27 cellular contexts compared by ENCODE assay signal in the genomic region with DNA sequence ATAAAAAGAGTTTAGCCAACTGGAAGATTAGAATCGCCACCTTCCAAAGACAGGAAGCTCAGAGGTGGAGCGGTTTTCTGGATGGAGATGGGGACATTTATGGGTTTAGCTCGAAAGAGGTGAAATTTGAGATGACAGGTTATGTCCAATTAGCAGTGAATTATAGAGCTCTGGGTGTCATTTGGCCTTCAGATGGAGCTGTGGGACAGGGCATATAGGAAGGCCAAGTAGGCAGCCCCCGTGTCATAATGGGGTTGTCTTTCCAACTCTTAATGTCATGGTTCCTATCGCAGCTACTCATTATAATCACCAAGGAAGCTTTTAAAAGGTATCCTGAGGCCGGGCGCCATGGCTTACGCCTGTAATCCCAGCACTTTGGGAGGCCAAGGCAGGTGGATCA. TPM values are rescaled to one million over a fixed set of nuclear protein-coding genes. Genes with fewer than 3 reads are reported as not detected.
DNase-seq lines count a peak whose midpoint lies in the region; ATAC-seq and TF ChIP-seq lines count a peak whose summit lies in the region.
"Had no signal": no experiment of that assay in that cellular context is flagged by ENCODE, and none has a peak within 500 bp of the region (broad histone marks: within the 10 kb centered on the region; RNA-seq: fewer than 3 reads in every experiment).

No MANE protein-coding gene starts in this region.

- H2AFZ ChIP-seq in OCI-LY7 (ENCODE audit: low read length): no peak overlapping the region

- peaks cover 5% of the 10 kb centered on the region for H3K36me3 Mint-ChIP-seq in endothelial cell (ENCODE audit: low read depth, unreplicated experiment)
- H3K36me3 Mint-ChIP-seq: CD4-positive, alpha-beta memory T cell; natural killer cell treated with Interleukin-12 subunit alpha and Interleukin-12 subunit beta and Interleukin-15 and Interleukin-18, amount 100 ng/mL, for 72 hours; stimulated activated effector memory CD8-positive, alpha-beta T cell treated with anti-CD3 and anti-CD28 coated beads, Interleukin-12 subunit alpha, Interleukin-12 subunit beta, amount 100 ng/mL, for 72 hours had no signal

- TF ChIP-seq CTCF in OCI-LY7 (conservative IDR thresholded peaks at IDR 0.05; ENCODE audit: low read length) (0 out of 2 replicates have a peak, but pooled peaks have one; percentile 14), choroid plexus epithelial cell (conservative IDR thresholded peaks at IDR 0.05; ENCODE audit: low read depth, low read length) (peak; percentile 8), endothelial cell (IDR thresholded peaks at IDR 0.05; ENCODE audit: unreplicated experiment) (no peak)

- no peaks in the 10 kb centered on the region for H3K4me1 ChIP-seq in OCI-LY7 (ENCODE audit: insufficient read depth, low read length, poor library complexity, severe bottlenecking)
- H3K4me1 ChIP-seq: SJCRH30, spleen had no signal

- no peak overlapping the region for H3K4me2 ChIP-seq in OCI-LY7 (ENCODE audit: low read length)
- H3K4me2 ChIP-seq: KMS-11 had no signal

- H3K27ac ChIP-seq in OCI-LY7 (ENCODE audit: low read depth, low read length, poor library complexity, severe bottlenecking): no peak overlapping the region
- H3K27ac ChIP-seq: GM23248, KMS-11, Peyer's patch, SJCRH30, spleen had no signal

- CTCF ChIA-PET in HEK293T (lab: Yijun Ruan, JAX): interaction anchor here (0.7 to 1.0 kb wide), 2 partner anchors 160 to 195 kb away, joined by 3 read pairs; no protein-coding TSS in a partner anchor
- CTCF ChIA-PET in OCI-LY7 (lab: Charles Lee; ENCODE audit: unreplicated experiment): no interaction called here

- POLR2A ChIA-PET in HEK293T (lab: Yijun Ruan, JAX): no interaction called here
- POLR2A ChIA-PET in OCI-LY7 (lab: Charles Lee): interaction anchor here (0.6 to 1.2 kb wide), 4 partner anchors 8 to 11 kb away, joined by 3 to 6 read pairs (median 4); no protein-coding TSS in a partner anchor

- peaks cover 2% of the 10 kb centered on the region for H3K27me3 Mint-ChIP-seq in endothelial cell (ENCODE audit: unreplicated experiment)
- no peaks in the 10 kb centered on the region for H3K27me3 Mint-ChIP-seq in stimulated activated naive CD8-positive, alpha-beta T cell treated with anti-CD3 and anti-CD28 coated beads, Interleukin-15, amount 100 ng/mL, for 72 hours
- H3K27me3 Mint-ChIP-seq: CD4-positive, alpha-beta memory T cell had no signal

- no peak overlapping the region for H3K4me3 Mint-ChIP-seq in endothelial cell (ENCODE audit: unreplicated experiment)
- H3K4me3 Mint-ChIP-seq in stimulated activated naive CD8-positive, alpha-beta T cell treated with anti-CD3 and anti-CD28 coated beads, Interleukin-15, amount 100 ng/mL, for 72 hours: no peak overlapping the region
- H3K4me3 Mint-ChIP-seq: CD4-positive, alpha-beta memory T cell; natural killer cell treated with Interleukin-12 subunit alpha and Interleukin-12 subunit beta and Interleukin-15 and Interleukin-18, amount 100 ng/mL, for 72 hours; stimulated activated effector memory CD8-positive, alpha-beta T cell treated with anti-CD3 and anti-CD28 coated beads, Interleukin-12 subunit alpha, Interleukin-12 subunit beta, amount 100 ng/mL, for 72 hours; T-helper 1 cell treated with Interleukin-12 subunit alpha and Interleukin-12 subunit beta and Interleukin-4 antibody, amounts not matched to agents 30 μg/mL and 1 μg/mL, for 36 hours had no signal

- no peaks in the 10 kb centered on the region for H3K79me2 ChIP-seq in OCI-LY7 (ENCODE audit: insufficient read depth, low read depth, low read length)

- BruUV-seq in OCI-LY7 (replicated peaks; lab: Mats Ljungman, UMichigan): no TSS peak

- H4K20me1 ChIP-seq in OCI-LY7 (ENCODE audit: insufficient read depth, low read length): no peaks in the 10 kb centered on the region

- no peak overlapping the region for H3K27ac Mint-ChIP-seq in endothelial cell (ENCODE audit: unreplicated experiment)
- H3K27ac Mint-ChIP-seq in stimulated activated naive CD8-positive, alpha-beta T cell treated with anti-CD3 and anti-CD28 coated beads, Interleukin-15, amount 100 ng/mL, for 72 hours: no peak overlapping the region
- H3K27ac Mint-ChIP-seq: CD4-positive, alpha-beta memory T cell; natural killer cell treated with Interleukin-12 subunit alpha and Interleukin-12 subunit beta and Interleukin-15 and Interleukin-18, amount 100 ng/mL, for 72 hours; stimulated activated effector memory CD8-positive, alpha-beta T cell treated with anti-CD3 and anti-CD28 coated beads, Interleukin-12 subunit alpha, Interleukin-12 subunit beta, amount 100 ng/mL, for 72 hours; T-helper 1 cell treated with Interleukin-12 subunit alpha and Interleukin-12 subunit beta and Interleukin-4 antibody, amounts not matched to agents 30 μg/mL and 1 μg/mL, for 36 hours had no signal

- H3K4me3 ChIP-seq in OCI-LY7 (ENCODE audit: low read depth, low read length, poor library complexity, severe bottlenecking) (no peak overlapping the region), choroid plexus epithelial cell (ENCODE audit: low read depth, low read length) (no peak overlapping the region)
- H3K4me3 ChIP-seq: GM23248, Peyer's patch, SJCRH30, spleen had no signal

- peaks cover 11% of the 10 kb centered on the region for H3K4me1 Mint-ChIP-seq in endothelial cell (ENCODE audit: unreplicated experiment)
- H3K4me1 Mint-ChIP-seq in stimulated activated naive CD8-positive, alpha-beta T cell treated with anti-CD3 and anti-CD28 coated beads, Interleukin-15, amount 100 ng/mL, for 72 hours: no peaks in the 10 kb centered on the region
- H3K4me1 Mint-ChIP-seq: stimulated activated effector memory CD8-positive, alpha-beta T cell treated with anti-CD3 and anti-CD28 coated beads, Interleukin-12 subunit alpha, Interleukin-12 subunit beta, amount 100 ng/mL, for 72 hours had no signal

- no peaks in the 10 kb centered on the region for H3K9me3 Mint-ChIP-seq in endothelial cell (ENCODE audit: unreplicated experiment)
- no peaks in the 10 kb centered on the region for H3K9me3 Mint-ChIP-seq in stimulated activated naive CD8-positive, alpha-beta T cell treated with anti-CD3 and anti-CD28 coated beads, Interleukin-15, amount 100 ng/mL, for 72 hours
- H3K9me3 Mint-ChIP-seq: natural killer cell treated with Interleukin-12 subunit alpha and Interleukin-12 subunit beta and Interleukin-15 and Interleukin-18, amount 100 ng/mL, for 72 hours; stimulated activated effector memory CD8-positive, alpha-beta T cell treated with anti-CD3 and anti-CD28 coated beads, Interleukin-12 subunit alpha, Interleukin-12 subunit beta, amount 100 ng/mL, for 72 hours; T-helper 1 cell treated with Interleukin-12 subunit alpha and Interleukin-12 subunit beta and Interleukin-4 antibody, amounts not matched to agents 30 μg/mL and 1 μg/mL, for 36 hours had no signal

- intact Hi-C loops in OCI-LY7 (cut with micrococcal nuclease; ENCODE audit: unreplicated experiment): loop anchor here (1.0 kb wide), 1 partner anchor 159 kb away; no protein-coding TSS in a partner anchor

- no peaks in the 10 kb centered on the region for H3K36me3 ChIP-seq in OCI-LY7 (ENCODE audit: insufficient read depth, low read length)
- H3K36me3 ChIP-seq: Peyer's patch, SJCRH30, spleen had no signal

- H3K9me3 ChIP-seq in OCI-LY7 (ENCODE audit: low read length): no peaks in the 10 kb centered on the region
- H3K9me3 ChIP-seq: Peyer's patch, SJCRH30, spleen had no signal

- H3K9me2 ChIP-seq in OCI-LY7 (ENCODE audit: insufficient read depth, low read length): no peaks in the 10 kb centered on the region

- ATAC-seq in stimulated activated naive CD8-positive, alpha-beta T cell treated with anti-CD3 and anti-CD28 coated beads, Interleukin-15, amount 100 ng/mL, for 72 hours: no peak
- ATAC-seq: natural killer cell treated with Interleukin-12 subunit alpha and Interleukin-12 subunit beta and Interleukin-15 and Interleukin-18, amount 100 ng/mL, for 72 hours; stimulated activated effector memory CD8-positive, alpha-beta T cell treated with anti-CD3 and anti-CD28 coated beads, Interleukin-12 subunit alpha, Interleukin-12 subunit beta, amount 100 ng/mL, for 72 hours had no signal

- DNase-seq in NCI-H1694 treated with DMSO at 0.1 percent for 48 hours (lab: John Stamatoyannopoulos, UW): peak; percentile 9
- DNase-seq in NCI-H1694 (lab: John Stamatoyannopoulos, UW): no peak
- no peak for DNase-seq in HEK293T (ENCODE audit: extremely low spot score)
- no peak for DNase-seq in OCI-LY7 (ENCODE audit: low spot score)
- DNase-seq in choroid plexus epithelial cell (ENCODE audit: low read depth): no peak
- no peak for DNase-seq in endothelial cell (ENCODE audit: low spot score)
- no peak for DNase-seq in stimulated activated naive CD8-positive, alpha-beta T cell treated with anti-CD3 and anti-CD28 coated beads, Interleukin-15, amount 100 ng/mL, for 72 hours
- DNase-seq in NCI-H2081 treated with DMSO at 0.1 percent for 48 hours (lab: John Stamatoyannopoulos, UW): no peak
- DNase-seq: activated CD4-positive, alpha-beta T cell treated with anti-CD3 and anti-CD28 coated beads for 48 hours; activated naive CD4-positive, alpha-beta T cell treated with anti-CD3 and anti-CD28 coated beads, Interleukin-2, amount 50 U/mL, for 16 hours; AML-193; amygdala; CD4-positive, alpha-beta memory T cell; cortex of kidney; GM23248; left ventricle myocardium superior; midbrain; NCI-H1048; NCI-H774; Peyer's patch; SJCRH30; spleen; stimulated activated CD4-positive, alpha-beta T cell treated with anti-CD3 and anti-CD28 coated beads, Interleukin-2, amount 100 ng/mL, for 48 hours had no signal

TF ChIP-seq in HEK293T, 16 proteins besides CTCF, POLR2A, EP300 and RAD21:
- TF ChIP-seq, protein P1, sequence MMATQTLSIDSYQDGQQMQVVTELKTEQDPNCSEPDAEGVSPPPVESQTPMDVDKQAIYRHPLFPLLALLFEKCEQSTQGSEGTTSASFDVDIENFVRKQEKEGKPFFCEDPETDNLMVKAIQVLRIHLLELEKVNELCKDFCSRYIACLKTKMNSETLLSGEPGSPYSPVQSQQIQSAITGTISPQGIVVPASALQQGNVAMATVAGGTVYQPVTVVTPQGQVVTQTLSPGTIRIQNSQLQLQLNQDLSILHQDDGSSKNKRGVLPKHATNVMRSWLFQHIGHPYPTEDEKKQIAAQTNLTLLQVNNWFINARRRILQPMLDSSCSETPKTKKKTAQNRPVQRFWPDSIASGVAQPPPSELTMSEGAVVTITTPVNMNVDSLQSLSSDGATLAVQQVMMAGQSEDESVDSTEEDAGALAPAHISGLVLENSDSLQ (IDR thresholded peaks at IDR 0.05): peak; percentile 44; the same call in 1 of the 2 replicates
- no peak for TF ChIP-seq ELF4 (IDR thresholded peaks at IDR 0.05)

RNA-seq across cellular contexts. Expression of a gene that starts 21.0 kb away (rescaled TPM):
- 1.7 and 5.1 TPM in 2 replicates for total RNA-seq in OCI-LY7 (2014; rRNA removed; shearing (Covaris generic))
- total RNA-seq in OCI-LY7 (2022) (6.1 and 8.1 TPM in 2 replicates), endothelial cell (ENCODE audit: unreplicated experiment) (12.6 TPM)
